Comparison of ENCODE assay signal across 1 cellular context in the genomic region with DNA sequence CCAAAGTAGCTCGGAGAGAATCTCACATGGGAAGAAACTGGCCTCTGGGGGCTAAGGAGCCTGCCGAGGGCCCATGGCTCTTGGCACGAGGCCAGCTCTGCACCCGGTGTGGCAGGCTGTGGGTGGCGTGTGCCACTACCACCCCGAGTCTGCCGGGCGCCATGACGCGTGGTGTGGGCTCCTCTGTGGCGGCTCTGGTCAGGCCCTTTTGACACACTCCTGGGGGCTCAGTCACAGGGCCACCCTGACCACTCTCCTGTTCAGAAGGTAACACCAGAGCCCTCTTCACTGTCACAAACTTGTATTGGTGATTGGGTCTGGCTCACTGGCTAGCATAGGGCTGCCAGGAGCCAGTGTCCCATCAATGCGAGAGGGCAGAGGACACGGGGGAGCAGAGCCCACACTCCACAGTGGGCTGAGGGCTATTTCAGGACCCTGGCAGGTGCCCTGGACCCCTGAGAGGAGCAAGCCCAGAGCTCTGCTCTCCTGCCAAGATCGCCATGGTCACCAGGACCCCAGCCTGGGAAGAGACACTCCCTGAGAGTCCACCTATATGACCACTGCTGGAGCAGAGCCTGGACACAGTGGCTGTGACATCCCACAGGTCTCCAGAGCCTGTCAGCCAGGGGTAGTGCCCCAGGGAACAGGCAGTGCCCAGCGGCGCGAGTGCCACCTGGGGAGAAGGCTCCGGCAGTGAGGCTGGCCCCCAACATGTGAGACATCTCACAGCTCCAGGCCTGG.
TF ChIP-seq lines count a peak whose summit lies in the region.

No MANE protein-coding gene starts in this region.

TF ChIP-seq in K562, 482 proteins besides CTCF, POLR2A, EP300 and RAD21 (continued from another document and continues in another):
- TF ChIP-seq, protein P1, sequence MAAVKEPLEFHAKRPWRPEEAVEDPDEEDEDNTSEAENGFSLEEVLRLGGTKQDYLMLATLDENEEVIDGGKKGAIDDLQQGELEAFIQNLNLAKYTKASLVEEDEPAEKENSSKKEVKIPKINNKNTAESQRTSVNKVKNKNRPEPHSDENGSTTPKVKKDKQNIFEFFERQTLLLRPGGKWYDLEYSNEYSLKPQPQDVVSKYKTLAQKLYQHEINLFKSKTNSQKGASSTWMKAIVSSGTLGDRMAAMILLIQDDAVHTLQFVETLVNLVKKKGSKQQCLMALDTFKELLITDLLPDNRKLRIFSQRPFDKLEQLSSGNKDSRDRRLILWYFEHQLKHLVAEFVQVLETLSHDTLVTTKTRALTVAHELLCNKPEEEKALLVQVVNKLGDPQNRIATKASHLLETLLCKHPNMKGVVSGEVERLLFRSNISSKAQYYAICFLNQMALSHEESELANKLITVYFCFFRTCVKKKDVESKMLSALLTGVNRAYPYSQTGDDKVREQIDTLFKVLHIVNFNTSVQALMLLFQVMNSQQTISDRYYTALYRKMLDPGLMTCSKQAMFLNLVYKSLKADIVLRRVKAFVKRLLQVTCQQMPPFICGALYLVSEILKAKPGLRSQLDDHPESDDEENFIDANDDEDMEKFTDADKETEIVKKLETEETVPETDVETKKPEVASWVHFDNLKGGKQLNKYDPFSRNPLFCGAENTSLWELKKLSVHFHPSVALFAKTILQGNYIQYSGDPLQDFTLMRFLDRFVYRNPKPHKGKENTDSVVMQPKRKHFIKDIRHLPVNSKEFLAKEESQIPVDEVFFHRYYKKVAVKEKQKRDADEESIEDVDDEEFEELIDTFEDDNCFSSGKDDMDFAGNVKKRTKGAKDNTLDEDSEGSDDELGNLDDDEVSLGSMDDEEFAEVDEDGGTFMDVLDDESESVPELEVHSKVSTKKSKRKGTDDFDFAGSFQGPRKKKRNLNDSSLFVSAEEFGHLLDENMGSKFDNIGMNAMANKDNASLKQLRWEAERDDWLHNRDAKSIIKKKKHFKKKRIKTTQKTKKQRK (IDR thresholded peaks at IDR 0.05; ENCODE audit: borderline replicate concordance, low read depth, low read length): no peak
- TF ChIP-seq POLR2G (IDR thresholded peaks at IDR 0.05; ENCODE audit: low read depth, low read length) (peak; percentile 78), MTF1 (CRISPR knock-in tag; IDR thresholded peaks at IDR 0.05; ENCODE audit: borderline replicate concordance) (no peak), ILF3 (IDR thresholded peaks at IDR 0.05; ENCODE audit: borderline replicate concordance) (no peak), CBX5 (IDR thresholded peaks at IDR 0.05; ENCODE audit: borderline replicate concordance, low read depth) (no peak), FOXK2 (conservative IDR thresholded peaks at IDR 0.05 in 1 of 2, IDR thresholded peaks at IDR 0.05 in 1 of 2; ENCODE audit: low read depth in 2 of 2) (no peak), CSDE1 (IDR thresholded peaks at IDR 0.05) (no peak), SAFB2 (IDR thresholded peaks at IDR 0.05; ENCODE audit: borderline replicate concordance, low read depth, low read length, severe bottlenecking) (no peak), ZNF551 (CRISPR knock-in tag; IDR thresholded peaks at IDR 0.05) (no peak), JUN (IDR thresholded peaks at IDR 0.05; ENCODE audit: borderline replicate concordance, low read depth, low read length) (no peak), JUN (CRISPR knock-in tag; IDR thresholded peaks at IDR 0.05; ENCODE audit: borderline replicate concordance) (no peak), BCOR (IDR thresholded peaks at IDR 0.05) (no peak), KAT8 (IDR thresholded peaks at IDR 0.05; ENCODE audit: low read depth) (no peak), SNRNP70 (optimal IDR thresholded peaks at IDR 0.05; ENCODE audit: low read depth, low read length) (no peak), HNRNPUL1 (IDR thresholded peaks at IDR 0.05; ENCODE audit: low read length) (no peak), RFX7 (CRISPR knock-in tag; IDR thresholded peaks at IDR 0.05) (no peak), SMAD3 (CRISPR knock-in tag; conservative IDR thresholded peaks at IDR 0.05) (no peak), KHSRP (IDR thresholded peaks at IDR 0.05) (no peak), HMGN3 (IDR thresholded peaks at IDR 0.05; ENCODE audit: borderline replicate concordance, extremely low read depth, insufficient read length, low read depth, low read length) (no peak), ZNF217 (CRISPR knock-in tag; IDR thresholded peaks at IDR 0.05) (no peak)
- TF ChIP-seq, protein P2, sequence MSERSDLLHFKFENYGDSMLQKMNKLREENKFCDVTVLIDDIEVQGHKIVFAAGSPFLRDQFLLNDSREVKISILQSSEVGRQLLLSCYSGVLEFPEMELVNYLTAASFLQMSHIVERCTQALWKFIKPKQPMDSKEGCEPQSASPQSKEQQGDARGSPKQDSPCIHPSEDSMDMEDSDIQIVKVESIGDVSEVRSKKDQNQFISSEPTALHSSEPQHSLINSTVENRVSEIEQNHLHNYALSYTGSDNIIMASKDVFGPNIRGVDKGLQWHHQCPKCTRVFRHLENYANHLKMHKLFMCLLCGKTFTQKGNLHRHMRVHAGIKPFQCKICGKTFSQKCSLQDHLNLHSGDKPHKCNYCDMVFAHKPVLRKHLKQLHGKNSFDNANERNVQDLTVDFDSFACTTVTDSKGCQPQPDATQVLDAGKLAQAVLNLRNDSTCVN (CRISPR knock-in tag; IDR thresholded peaks at IDR 0.05): no peak
- TF ChIP-seq, protein P3, sequence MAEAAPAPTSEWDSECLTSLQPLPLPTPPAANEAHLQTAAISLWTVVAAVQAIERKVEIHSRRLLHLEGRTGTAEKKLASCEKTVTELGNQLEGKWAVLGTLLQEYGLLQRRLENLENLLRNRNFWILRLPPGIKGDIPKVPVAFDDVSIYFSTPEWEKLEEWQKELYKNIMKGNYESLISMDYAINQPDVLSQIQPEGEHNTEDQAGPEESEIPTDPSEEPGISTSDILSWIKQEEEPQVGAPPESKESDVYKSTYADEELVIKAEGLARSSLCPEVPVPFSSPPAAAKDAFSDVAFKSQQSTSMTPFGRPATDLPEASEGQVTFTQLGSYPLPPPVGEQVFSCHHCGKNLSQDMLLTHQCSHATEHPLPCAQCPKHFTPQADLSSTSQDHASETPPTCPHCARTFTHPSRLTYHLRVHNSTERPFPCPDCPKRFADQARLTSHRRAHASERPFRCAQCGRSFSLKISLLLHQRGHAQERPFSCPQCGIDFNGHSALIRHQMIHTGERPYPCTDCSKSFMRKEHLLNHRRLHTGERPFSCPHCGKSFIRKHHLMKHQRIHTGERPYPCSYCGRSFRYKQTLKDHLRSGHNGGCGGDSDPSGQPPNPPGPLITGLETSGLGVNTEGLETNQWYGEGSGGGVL (CRISPR knock-in tag; IDR thresholded peaks at IDR 0.05): no peak
- TF ChIP-seq, protein P4, sequence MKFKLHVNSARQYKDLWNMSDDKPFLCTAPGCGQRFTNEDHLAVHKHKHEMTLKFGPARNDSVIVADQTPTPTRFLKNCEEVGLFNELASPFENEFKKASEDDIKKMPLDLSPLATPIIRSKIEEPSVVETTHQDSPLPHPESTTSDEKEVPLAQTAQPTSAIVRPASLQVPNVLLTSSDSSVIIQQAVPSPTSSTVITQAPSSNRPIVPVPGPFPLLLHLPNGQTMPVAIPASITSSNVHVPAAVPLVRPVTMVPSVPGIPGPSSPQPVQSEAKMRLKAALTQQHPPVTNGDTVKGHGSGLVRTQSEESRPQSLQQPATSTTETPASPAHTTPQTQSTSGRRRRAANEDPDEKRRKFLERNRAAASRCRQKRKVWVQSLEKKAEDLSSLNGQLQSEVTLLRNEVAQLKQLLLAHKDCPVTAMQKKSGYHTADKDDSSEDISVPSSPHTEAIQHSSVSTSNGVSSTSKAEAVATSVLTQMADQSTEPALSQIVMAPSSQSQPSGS (CRISPR knock-in tag; IDR thresholded peaks at IDR 0.05): peak; percentile 76
- TF ChIP-seq, protein P5, sequence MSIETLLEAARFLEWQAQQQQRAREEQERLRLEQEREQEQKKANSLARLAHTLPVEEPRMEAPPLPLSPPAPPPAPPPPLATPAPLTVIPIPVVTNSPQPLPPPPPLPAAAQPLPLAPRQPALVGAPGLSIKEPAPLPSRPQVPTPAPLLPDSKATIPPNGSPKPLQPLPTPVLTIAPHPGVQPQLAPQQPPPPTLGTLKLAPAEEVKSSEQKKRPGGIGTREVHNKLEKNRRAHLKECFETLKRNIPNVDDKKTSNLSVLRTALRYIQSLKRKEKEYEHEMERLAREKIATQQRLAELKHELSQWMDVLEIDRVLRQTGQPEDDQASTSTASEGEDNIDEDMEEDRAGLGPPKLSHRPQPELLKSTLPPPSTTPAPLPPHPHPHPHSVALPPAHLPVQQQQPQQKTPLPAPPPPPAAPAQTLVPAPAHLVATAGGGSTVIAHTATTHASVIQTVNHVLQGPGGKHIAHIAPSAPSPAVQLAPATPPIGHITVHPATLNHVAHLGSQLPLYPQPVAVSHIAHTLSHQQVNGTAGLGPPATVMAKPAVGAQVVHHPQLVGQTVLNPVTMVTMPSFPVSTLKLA (conservative IDR thresholded peaks at IDR 0.05): no peak
- TF ChIP-seq, protein P6, sequence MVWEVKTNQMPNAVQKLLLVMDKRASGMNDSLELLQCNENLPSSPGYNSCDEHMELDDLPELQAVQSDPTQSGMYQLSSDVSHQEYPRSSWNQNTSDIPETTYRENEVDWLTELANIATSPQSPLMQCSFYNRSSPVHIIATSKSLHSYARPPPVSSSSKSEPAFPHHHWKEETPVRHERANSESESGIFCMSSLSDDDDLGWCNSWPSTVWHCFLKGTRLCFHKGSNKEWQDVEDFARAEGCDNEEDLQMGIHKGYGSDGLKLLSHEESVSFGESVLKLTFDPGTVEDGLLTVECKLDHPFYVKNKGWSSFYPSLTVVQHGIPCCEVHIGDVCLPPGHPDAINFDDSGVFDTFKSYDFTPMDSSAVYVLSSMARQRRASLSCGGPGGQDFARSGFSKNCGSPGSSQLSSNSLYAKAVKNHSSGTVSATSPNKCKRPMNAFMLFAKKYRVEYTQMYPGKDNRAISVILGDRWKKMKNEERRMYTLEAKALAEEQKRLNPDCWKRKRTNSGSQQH (CRISPR knock-in tag; IDR thresholded peaks at IDR 0.05): no peak
- TF ChIP-seq, protein P7, sequence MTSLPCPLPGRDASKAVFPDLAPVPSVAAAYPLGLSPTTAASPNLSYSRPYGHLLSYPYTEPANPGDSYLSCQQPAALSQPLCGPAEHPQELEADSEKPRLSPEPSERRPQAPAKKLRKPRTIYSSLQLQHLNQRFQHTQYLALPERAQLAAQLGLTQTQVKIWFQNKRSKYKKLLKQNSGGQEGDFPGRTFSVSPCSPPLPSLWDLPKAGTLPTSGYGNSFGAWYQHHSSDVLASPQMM (CRISPR knock-in tag; IDR thresholded peaks at IDR 0.05): no peak
- TF ChIP-seq, protein P8, sequence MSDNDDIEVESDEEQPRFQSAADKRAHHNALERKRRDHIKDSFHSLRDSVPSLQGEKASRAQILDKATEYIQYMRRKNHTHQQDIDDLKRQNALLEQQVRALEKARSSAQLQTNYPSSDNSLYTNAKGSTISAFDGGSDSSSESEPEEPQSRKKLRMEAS (CRISPR knock-in tag; IDR thresholded peaks at IDR 0.05): no peak; the same call in 1 of the 2 replicates
- TF ChIP-seq, protein P9, sequence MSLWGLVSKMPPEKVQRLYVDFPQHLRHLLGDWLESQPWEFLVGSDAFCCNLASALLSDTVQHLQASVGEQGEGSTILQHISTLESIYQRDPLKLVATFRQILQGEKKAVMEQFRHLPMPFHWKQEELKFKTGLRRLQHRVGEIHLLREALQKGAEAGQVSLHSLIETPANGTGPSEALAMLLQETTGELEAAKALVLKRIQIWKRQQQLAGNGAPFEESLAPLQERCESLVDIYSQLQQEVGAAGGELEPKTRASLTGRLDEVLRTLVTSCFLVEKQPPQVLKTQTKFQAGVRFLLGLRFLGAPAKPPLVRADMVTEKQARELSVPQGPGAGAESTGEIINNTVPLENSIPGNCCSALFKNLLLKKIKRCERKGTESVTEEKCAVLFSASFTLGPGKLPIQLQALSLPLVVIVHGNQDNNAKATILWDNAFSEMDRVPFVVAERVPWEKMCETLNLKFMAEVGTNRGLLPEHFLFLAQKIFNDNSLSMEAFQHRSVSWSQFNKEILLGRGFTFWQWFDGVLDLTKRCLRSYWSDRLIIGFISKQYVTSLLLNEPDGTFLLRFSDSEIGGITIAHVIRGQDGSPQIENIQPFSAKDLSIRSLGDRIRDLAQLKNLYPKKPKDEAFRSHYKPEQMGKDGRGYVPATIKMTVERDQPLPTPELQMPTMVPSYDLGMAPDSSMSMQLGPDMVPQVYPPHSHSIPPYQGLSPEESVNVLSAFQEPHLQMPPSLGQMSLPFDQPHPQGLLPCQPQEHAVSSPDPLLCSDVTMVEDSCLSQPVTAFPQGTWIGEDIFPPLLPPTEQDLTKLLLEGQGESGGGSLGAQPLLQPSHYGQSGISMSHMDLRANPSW (CRISPR knock-in tag; IDR thresholded peaks at IDR 0.05): no peak
- TF ChIP-seq, protein P10, sequence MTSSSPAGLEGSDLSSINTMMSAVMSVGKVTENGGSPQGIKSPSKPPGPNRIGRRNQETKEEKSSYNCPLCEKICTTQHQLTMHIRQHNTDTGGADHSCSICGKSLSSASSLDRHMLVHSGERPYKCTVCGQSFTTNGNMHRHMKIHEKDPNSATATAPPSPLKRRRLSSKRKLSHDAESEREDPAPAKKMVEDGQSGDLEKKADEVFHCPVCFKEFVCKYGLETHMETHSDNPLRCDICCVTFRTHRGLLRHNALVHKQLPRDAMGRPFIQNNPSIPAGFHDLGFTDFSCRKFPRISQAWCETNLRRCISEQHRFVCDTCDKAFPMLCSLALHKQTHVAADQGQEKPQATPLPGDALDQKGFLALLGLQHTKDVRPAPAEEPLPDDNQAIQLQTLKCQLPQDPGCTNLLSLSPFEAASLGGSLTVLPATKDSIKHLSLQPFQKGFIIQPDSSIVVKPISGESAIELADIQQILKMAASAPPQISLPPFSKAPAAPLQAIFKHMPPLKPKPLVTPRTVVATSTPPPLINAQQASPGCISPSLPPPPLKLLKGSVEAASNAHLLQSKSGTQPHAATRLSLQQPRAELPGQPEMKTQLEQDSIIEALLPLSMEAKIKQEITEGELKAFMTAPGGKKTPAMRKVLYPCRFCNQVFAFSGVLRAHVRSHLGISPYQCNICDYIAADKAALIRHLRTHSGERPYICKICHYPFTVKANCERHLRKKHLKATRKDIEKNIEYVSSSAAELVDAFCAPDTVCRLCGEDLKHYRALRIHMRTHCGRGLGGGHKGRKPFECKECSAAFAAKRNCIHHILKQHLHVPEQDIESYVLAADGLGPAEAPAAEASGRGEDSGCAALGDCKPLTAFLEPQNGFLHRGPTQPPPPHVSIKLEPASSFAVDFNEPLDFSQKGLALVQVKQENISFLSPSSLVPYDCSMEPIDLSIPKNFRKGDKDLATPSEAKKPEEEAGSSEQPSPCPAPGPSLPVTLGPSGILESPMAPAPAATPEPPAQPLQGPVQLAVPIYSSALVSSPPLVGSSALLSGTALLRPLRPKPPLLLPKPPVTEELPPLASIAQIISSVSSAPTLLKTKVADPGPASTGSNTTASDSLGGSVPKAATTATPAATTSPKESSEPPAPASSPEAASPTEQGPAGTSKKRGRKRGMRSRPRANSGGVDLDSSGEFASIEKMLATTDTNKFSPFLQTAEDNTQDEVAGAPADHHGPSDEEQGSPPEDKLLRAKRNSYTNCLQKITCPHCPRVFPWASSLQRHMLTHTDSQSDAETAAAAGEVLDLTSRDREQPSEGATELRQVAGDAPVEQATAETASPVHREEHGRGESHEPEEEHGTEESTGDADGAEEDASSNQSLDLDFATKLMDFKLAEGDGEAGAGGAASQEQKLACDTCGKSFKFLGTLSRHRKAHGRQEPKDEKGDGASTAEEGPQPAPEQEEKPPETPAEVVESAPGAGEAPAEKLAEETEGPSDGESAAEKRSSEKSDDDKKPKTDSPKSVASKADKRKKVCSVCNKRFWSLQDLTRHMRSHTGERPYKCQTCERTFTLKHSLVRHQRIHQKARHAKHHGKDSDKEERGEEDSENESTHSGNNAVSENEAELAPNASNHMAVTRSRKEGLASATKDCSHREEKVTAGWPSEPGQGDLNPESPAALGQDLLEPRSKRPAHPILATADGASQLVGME (CRISPR knock-in tag; IDR thresholded peaks at IDR 0.05): no peak
